In genomic region chr4:105605493-105605892, GRCh38 we compare ENCODE assay signal across 1 cellular context.
TF ChIP-seq lines count a peak whose summit lies in the region.

No MANE protein-coding gene starts in this region.

TF ChIP-seq in GM12878, 131 proteins besides CTCF, POLR2A, EP300 and RAD21 (continued from another document and continues in another):
- TF ChIP-seq CUX1 (IDR thresholded peaks at IDR 0.05; ENCODE audit: insufficient replicate concordance, low read depth, low read length): no peak
- TF ChIP-seq HCFC1 (IDR thresholded peaks at IDR 0.05; ENCODE audit: low read length): no peak
- TF ChIP-seq NR2C2 (IDR thresholded peaks at IDR 0.05; ENCODE audit: borderline replicate concordance, control insufficient read depth, insufficient read length, low read depth): no peak
- no peak for TF ChIP-seq NFYA (IDR thresholded peaks at IDR 0.05; ENCODE audit: borderline replicate concordance, low read depth, low read length)
- no peak for TF ChIP-seq SKIL (IDR thresholded peaks at IDR 0.05; ENCODE audit: low read depth, poor library complexity, severe bottlenecking)
- TF ChIP-seq STAT3 (IDR thresholded peaks at IDR 0.05; ENCODE audit: low read depth, low read length): no peak
- no peak for TF ChIP-seq POU2F2 (IDR thresholded peaks at IDR 0.05; ENCODE audit: borderline replicate concordance, low read depth, low read length)
- no peak for TF ChIP-seq YBX1 (IDR thresholded peaks at IDR 0.05)
- TF ChIP-seq BMI1 (IDR thresholded peaks at IDR 0.05; ENCODE audit: borderline replicate concordance): peak; percentile 39; the same call in 1 of the 2 replicates
- no peak for TF ChIP-seq ATF3 (IDR thresholded peaks at IDR 0.05; ENCODE audit: borderline replicate concordance, extremely low read depth, low read depth, low read length)
- TF ChIP-seq KLF5 (IDR thresholded peaks at IDR 0.05; ENCODE audit: partially characterized antibody): no peak
- TF ChIP-seq REST (IDR thresholded peaks at IDR 0.05; ENCODE audit: low read depth, low read length): no peak
- no peak for TF ChIP-seq ZNF274 (IDR thresholded peaks at IDR 0.05; ENCODE audit: insufficient read depth, insufficient read length)
- no peak for TF ChIP-seq ATF7 (IDR thresholded peaks at IDR 0.05; ENCODE audit: low read depth)
- TF ChIP-seq CHD4 (IDR thresholded peaks at IDR 0.05): no peak
- no peak for TF ChIP-seq CHD1 (IDR thresholded peaks at IDR 0.05; ENCODE audit: low read depth, low read length)
- TF ChIP-seq CREB1 (IDR thresholded peaks at IDR 0.05; ENCODE audit: low read depth): no peak
- peak; percentile 94 for TF ChIP-seq MTA2 (IDR thresholded peaks at IDR 0.05; ENCODE audit: low read depth)
- peak; percentile 66 to 78; a peak in 3 of 4 replicates for TF ChIP-seq IKZF2 (IDR thresholded peaks at IDR 0.05)
- TF ChIP-seq MYC (IDR thresholded peaks at IDR 0.05; ENCODE audit: insufficient read depth, insufficient read length, insufficient replicate concordance, low read length, severe bottlenecking): no peak
- no peak for TF ChIP-seq ZNF384 (IDR thresholded peaks at IDR 0.05; ENCODE audit: borderline replicate concordance, low read depth, low read length)
- no peak for TF ChIP-seq KDM1A (IDR thresholded peaks at IDR 0.05; ENCODE audit: borderline replicate concordance)
- no peak for TF ChIP-seq MLLT1 (IDR thresholded peaks at IDR 0.05)
- TF ChIP-seq CBX5 (IDR thresholded peaks at IDR 0.05; ENCODE audit: low read depth): no peak
- TF ChIP-seq FOXM1 (IDR thresholded peaks at IDR 0.05; ENCODE audit: low read depth, low read length): no peak
- TF ChIP-seq JUNB (IDR thresholded peaks at IDR 0.05): peak; percentile 63; the same call in 1 of the 2 replicates
- 0 out of 2 replicates have a peak, but pooled peaks have one; percentile 65 for TF ChIP-seq ZSCAN29 (IDR thresholded peaks at IDR 0.05)
- no peak for TF ChIP-seq JUND (IDR thresholded peaks at IDR 0.05; ENCODE audit: low read depth, low read length)
- no peak for TF ChIP-seq GABPA (IDR thresholded peaks at IDR 0.05; ENCODE audit: low read depth)
- peak; percentile 47; the same call in 1 of the 2 replicates for TF ChIP-seq EED (IDR thresholded peaks at IDR 0.05; ENCODE audit: low read depth)
- no peak for TF ChIP-seq SIX5 (IDR thresholded peaks at IDR 0.05; ENCODE audit: low read depth, low read length, severe bottlenecking)
- TF ChIP-seq BRCA1 (IDR thresholded peaks at IDR 0.05; ENCODE audit: low read depth, low read length): no peak
- no peak for TF ChIP-seq GATAD2B (conservative IDR thresholded peaks at IDR 0.05; ENCODE audit: low read depth)
- no peak for TF ChIP-seq TCF12 (IDR thresholded peaks at IDR 0.05; ENCODE audit: low read depth, low read length)
- TF ChIP-seq HSF1 (IDR thresholded peaks at IDR 0.05; ENCODE audit: low read depth, low read length): no peak
- TF ChIP-seq ZBTB40 (IDR thresholded peaks at IDR 0.05; ENCODE audit: borderline replicate concordance): no peak
- no peak for TF ChIP-seq FOXK2 (IDR thresholded peaks at IDR 0.05)
- no peak for TF ChIP-seq MTA3 (IDR thresholded peaks at IDR 0.05; ENCODE audit: borderline replicate concordance, low read length)
- no peak for TF ChIP-seq LARP7 (IDR thresholded peaks at IDR 0.05)
- TF ChIP-seq ZBED1 (IDR thresholded peaks at IDR 0.05; ENCODE audit: borderline replicate concordance): 0 out of 2 replicates have a peak, but pooled peaks have one; percentile 33
- TF ChIP-seq USF1 (IDR thresholded peaks at IDR 0.05; ENCODE audit: borderline replicate concordance, extremely low read length, insufficient read depth, low read depth, low read length): no peak
- no peak for TF ChIP-seq PAX8 (IDR thresholded peaks at IDR 0.05)
